8 cellular contexts compared by ENCODE assay signal in genomic region chr2:28359222-28360065, GRCh38. TPM values are rescaled to one million over a fixed set of nuclear protein-coding genes. Genes with fewer than 3 reads are reported as not detected.
DNase-seq lines count a peak whose midpoint lies in the region; ATAC-seq lines count a peak whose summit lies in the region.

No MANE protein-coding gene starts in this region.

- H3K4me3 Mint-ChIP-seq in activated CD4-positive, alpha-beta T cell treated with anti-CD3 and anti-CD28 coated beads, Interleukin-2, amount 10 ng/mL, durations not matched to agents 24 days and 14 days = peak overlapping the region; percentile 72

- no peaks in the 10 kb centered on the region for H3K9me3 Mint-ChIP-seq in activated CD4-positive, alpha-beta T cell treated with anti-CD3 and anti-CD28 coated beads, Interleukin-2, amount 10 ng/mL, durations not matched to agents 24 days and 14 days

- peaks cover 5% of the 10 kb centered on the region for H3K27me3 Mint-ChIP-seq in activated CD4-positive, alpha-beta T cell treated with anti-CD3 and anti-CD28 coated beads, Interleukin-2, amount 10 ng/mL, durations not matched to agents 24 days and 14 days

- ATAC-seq in GM19467 (IDR thresholded peaks at IDR 0.05; ENCODE audit: unreplicated experiment) = peak; percentile 67

- intact Hi-C loops in activated CD4-positive, alpha-beta T cell treated with anti-CD3 and anti-CD28 coated beads, Interleukin-2, amount 10 ng/mL, durations not matched to agents 24 days and 14 days (cut with micrococcal nuclease) = loop anchor here (1.0 kb wide), 1 partner anchor 31 kb away; no protein-coding TSS in a partner anchor

- peak overlapping the region; percentile 93 for H3K27ac Mint-ChIP-seq in activated CD4-positive, alpha-beta T cell treated with anti-CD3 and anti-CD28 coated beads, Interleukin-2, amount 10 ng/mL, durations not matched to agents 24 days and 14 days

- H3K4me1 Mint-ChIP-seq in activated CD4-positive, alpha-beta T cell treated with anti-CD3 and anti-CD28 coated beads, Interleukin-2, amount 10 ng/mL, durations not matched to agents 24 days and 14 days = peaks cover 45% of the 10 kb centered on the region

- DNase-seq in AML-193 (lab: John Stamatoyannopoulos, UW) (peak; percentile 93 to 96), HuH-7.5 (ENCODE audit: low spot score) (peak; percentile 51), COLO829 (ENCODE audit: low spot score) (no peak), HuH-7 (ENCODE audit: low spot score) (no peak)
- DNase-seq in activated CD4-positive, alpha-beta T cell treated with anti-CD3 and anti-CD28 coated beads, Interleukin-2, amount 10 ng/mL, durations not matched to agents 24 days and 14 days = peak; percentile 96
- DNase-seq in effector CD4-positive, alpha-beta T cell = peak; percentile 70
- DNase-seq in stimulated activated CD4-positive, alpha-beta T cell treated with anti-CD3 and anti-CD28 coated beads, Interleukin-12 subunit alpha, Interleukin-12 subunit beta, amount 100 ng/mL, for 48 hours (ENCODE audit: low read depth in 2 of 3, low spot score in 1 of 3) = peak; percentile 65 to 86 (median 74)

- H3K36me3 Mint-ChIP-seq in activated CD4-positive, alpha-beta T cell treated with anti-CD3 and anti-CD28 coated beads, Interleukin-2, amount 10 ng/mL, durations not matched to agents 24 days and 14 days (ENCODE audit: low read depth) = no peaks in the 10 kb centered on the region

RNA-seq across cellular contexts. Expression of gene FOSL2, which starts 33.2 kb away (rescaled TPM):
- 73.2 and 80.6 TPM in 2 replicates for total RNA-seq in activated CD4-positive, alpha-beta T cell treated with anti-CD3 and anti-CD28 coated beads, Interleukin-2, amount 10 ng/mL, durations not matched to agents 24 days and 14 days

Comparison
In these comparisons a context has a peak if more than half of its experiments do, and no peak if none do; other contexts are left out.
1. DNase-seq: peak in AML-193 (2 of 2), HuH-7.5 (single experiment), activated CD4-positive, alpha-beta T cell treated with anti-CD3 and anti-CD28 coated beads, Interleukin-2, amount 10 ng/mL, durations not matched to agents 24 days and 14 days (single experiment), effector CD4-positive, alpha-beta T cell (single experiment) and stimulated activated CD4-positive, alpha-beta T cell treated with anti-CD3 and anti-CD28 coated beads, Interleukin-12 subunit alpha, Interleukin-12 subunit beta, amount 100 ng/mL, for 48 hours (3 of 3); none in COLO829 (single experiment) and HuH-7 (single experiment).